Comparison of ENCODE assay signal across 24 cellular contexts in the genomic region with DNA sequence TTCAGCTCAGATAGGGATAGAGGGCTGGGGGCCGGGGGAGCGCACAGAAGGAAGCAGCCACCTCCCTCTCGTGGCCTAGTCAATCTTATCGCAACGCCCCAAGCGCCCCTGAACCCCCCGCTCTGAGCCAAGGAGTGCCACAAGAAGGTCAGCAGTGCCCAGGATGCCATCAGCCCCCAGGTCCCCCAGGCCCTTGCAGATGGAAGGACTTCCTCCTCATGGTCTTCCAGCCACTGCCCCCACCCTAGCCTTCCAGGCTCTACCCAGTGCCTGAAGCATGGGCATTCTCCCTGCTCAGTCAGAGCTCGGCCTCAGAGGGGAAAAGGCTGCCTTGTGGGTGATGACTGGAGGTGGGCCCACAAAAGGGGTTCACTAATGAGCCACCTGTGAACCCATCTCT.
DNase-seq lines count a peak whose midpoint lies in the region; ATAC-seq and TF ChIP-seq lines count a peak whose summit lies in the region.
"Had no signal": no experiment of that assay in that cellular context is flagged by ENCODE, and none has a peak within 500 bp of the region (broad histone marks: within the 10 kb centered on the region; RNA-seq: fewer than 3 reads in every experiment).

No MANE protein-coding gene starts in this region.

- peak overlapping the region; percentile 81 for H3K27ac Mint-ChIP-seq in T-helper 2 cell treated with Interferon-gamma antibody and Interleukin-4, amounts not matched to agents 5 μg/mL and 100 μg/mL, for 36 hours
- H3K27ac Mint-ChIP-seq in activated CD8-positive, alpha-beta T cell treated with anti-CD3 and anti-CD28 coated beads for 36 hours: peak overlapping the region; percentile 98
- H3K27ac Mint-ChIP-seq in effector memory CD8-positive, alpha-beta T cell: peak overlapping the region; percentile 93 to 99
- H3K27ac Mint-ChIP-seq: HFFc6 had no signal

- H4K20me1 ChIP-seq in BLaER1: peaks cover 100% of the 10 kb centered on the region

- H3K27ac ChIP-seq in BLaER1: no peak overlapping the region
- H3K27ac ChIP-seq: dorsolateral prefrontal cortex, tibial nerve had no signal

- no peak overlapping the region for H3K4me3 ChIP-seq in BLaER1
- H3K4me3 ChIP-seq: dorsolateral prefrontal cortex, GM23338, tibial nerve had no signal

- peaks cover 57% of the 10 kb centered on the region for H3K36me3 Mint-ChIP-seq in T-helper 2 cell treated with Interferon-gamma antibody and Interleukin-4, amounts not matched to agents 5 μg/mL and 100 μg/mL, for 36 hours (ENCODE audit: low read depth)
- peaks cover 58% of the 10 kb centered on the region for H3K36me3 Mint-ChIP-seq in activated CD8-positive, alpha-beta T cell treated with anti-CD3 and anti-CD28 coated beads for 36 hours (ENCODE audit: low read depth)
- H3K36me3 Mint-ChIP-seq in effector memory CD8-positive, alpha-beta T cell (ENCODE audit: insufficient read depth): peaks cover 88% of the 10 kb centered on the region

- H3K4me1 ChIP-seq in BLaER1: peaks cover 51% of the 10 kb centered on the region
- H3K4me1 ChIP-seq: tibial nerve had no signal

- H3K4me3 Mint-ChIP-seq in T-helper 2 cell treated with Interferon-gamma antibody and Interleukin-4, amounts not matched to agents 5 μg/mL and 100 μg/mL, for 36 hours: peak overlapping the region; percentile 62
- H3K4me3 Mint-ChIP-seq in activated CD8-positive, alpha-beta T cell treated with anti-CD3 and anti-CD28 coated beads for 36 hours: peak overlapping the region; percentile 58
- peak overlapping the region; percentile 79 to 82 for H3K4me3 Mint-ChIP-seq in effector memory CD8-positive, alpha-beta T cell
- H3K4me3 Mint-ChIP-seq: GM23338, HFFc6 had no signal

- no peak for ATAC-seq in activated CD8-positive, alpha-beta T cell treated with anti-CD3 and anti-CD28 coated beads for 36 hours
- peak; percentile 17 for ATAC-seq in effector memory CD8-positive, alpha-beta T cell (replicated peaks)
- no peak for ATAC-seq in GM21381 (IDR thresholded peaks at IDR 0.05; ENCODE audit: unreplicated experiment)
- ATAC-seq: GM23338, left lobe of liver, Panc1 had no signal

- H3K4me2 ChIP-seq in BLaER1: peak overlapping the region; percentile 27
- H3K4me2 ChIP-seq: GM23338 had no signal

- intact Hi-C loops in activated CD8-positive, alpha-beta T cell treated with anti-CD3 and anti-CD28 coated beads for 36 hours (cut with micrococcal nuclease): no loop called here

- no peaks in the 10 kb centered on the region for H3K9me3 ChIP-seq in BLaER1
- H3K9me3 ChIP-seq: tibial nerve had no signal

- no peaks in the 10 kb centered on the region for H3K9me3 Mint-ChIP-seq in T-helper 2 cell treated with Interferon-gamma antibody and Interleukin-4, amounts not matched to agents 5 μg/mL and 100 μg/mL, for 36 hours
- no peaks in the 10 kb centered on the region for H3K9me3 Mint-ChIP-seq in activated CD8-positive, alpha-beta T cell treated with anti-CD3 and anti-CD28 coated beads for 36 hours
- no peaks in the 10 kb centered on the region for H3K9me3 Mint-ChIP-seq in effector memory CD8-positive, alpha-beta T cell
- H3K9me3 Mint-ChIP-seq: GM23338 had no signal

- no peak for TF ChIP-seq CTCF in activated CD8-positive, alpha-beta T cell treated with anti-CD3 and anti-CD28 coated beads for 36 hours (IDR thresholded peaks at IDR 0.05)

- H3K27me3 ChIP-seq in BLaER1: no peaks in the 10 kb centered on the region
- H3K27me3 ChIP-seq: tibial nerve had no signal

- no peak overlapping the region for H3K9ac ChIP-seq in BLaER1

- CTCF ChIA-PET in activated CD8-positive, alpha-beta T cell treated with anti-CD3 and anti-CD28 coated beads for 36 hours (lab: Charles Lee): interaction anchor here (1.0 to 4.1 kb wide), 6 partner anchors 15 to 62 kb away, joined by 3 to 18 read pairs (median 7); no protein-coding TSS in a partner anchor

- peaks cover 84% of the 10 kb centered on the region for H3K4me1 Mint-ChIP-seq in T-helper 2 cell treated with Interferon-gamma antibody and Interleukin-4, amounts not matched to agents 5 μg/mL and 100 μg/mL, for 36 hours (ENCODE audit: low read depth)
- peaks cover 100% of the 10 kb centered on the region for H3K4me1 Mint-ChIP-seq in activated CD8-positive, alpha-beta T cell treated with anti-CD3 and anti-CD28 coated beads for 36 hours (ENCODE audit: low read depth)
- peaks cover 93% of the 10 kb centered on the region in 2 donors for H3K4me1 Mint-ChIP-seq in effector memory CD8-positive, alpha-beta T cell (ENCODE audit: low read depth in 2 of 2)

- peaks cover 35% of the 10 kb centered on the region for H3K36me3 ChIP-seq in BLaER1
- H3K36me3 ChIP-seq: tibial nerve had no signal

- DNase-seq in T-helper 2 cell treated with Interferon-gamma antibody and Interleukin-4, amounts not matched to agents 5 μg/mL and 100 μg/mL, for 36 hours (ENCODE audit: low spot score): no peak
- DNase-seq in T-helper 2 cell: no peak
- no peak for DNase-seq in activated CD8-positive, alpha-beta T cell treated with anti-CD3 and anti-CD28 coated beads for 36 hours
- DNase-seq in effector memory CD8-positive, alpha-beta T cell: no peak
- DNase-seq in NCI-H446 (lab: John Stamatoyannopoulos, UW): no peak
- DNase-seq in cortex of kidney (lab: John Stamatoyannopoulos, UW): no peak
- DNase-seq: 8988T; activated CD4-positive, alpha-beta T cell treated with anti-CD3 and anti-CD28 coated beads for 48 hours; DMS53; dorsolateral prefrontal cortex; HFFc6; KBM-7; mesenchymal stem cell; NCI-H1105 treated with DMSO at 0.1 percent for 48 hours; NCI-H2029 treated with DMSO at 0.1 percent for 48 hours; NCI-H526 treated with DMSO at 0.1 percent for 48 hours; occipital lobe; SIG-M5 had no signal

- no peaks in the 10 kb centered on the region for H3K27me3 Mint-ChIP-seq in T-helper 2 cell treated with Interferon-gamma antibody and Interleukin-4, amounts not matched to agents 5 μg/mL and 100 μg/mL, for 36 hours (ENCODE audit: low read depth)
- H3K27me3 Mint-ChIP-seq in activated CD8-positive, alpha-beta T cell treated with anti-CD3 and anti-CD28 coated beads for 36 hours: no peaks in the 10 kb centered on the region
- H3K27me3 Mint-ChIP-seq in effector memory CD8-positive, alpha-beta T cell: no peaks in the 10 kb centered on the region

- POLR2A ChIA-PET in activated CD8-positive, alpha-beta T cell treated with anti-CD3 and anti-CD28 coated beads for 36 hours (lab: Charles Lee): interaction anchor here (0.8 to 5.8 kb wide), 9 partner anchors 9 to 65 kb away, joined by 3 to 59 read pairs (median 4); no protein-coding TSS in a partner anchor
